Comparison of ENCODE assay signal across 13 cellular contexts in genomic region chr4:56650259-56651070, GRCh38. TPM values are rescaled to one million over a fixed set of nuclear protein-coding genes. Genes with fewer than 3 reads are reported as not detected.
DNase-seq lines count a peak whose midpoint lies in the region; ATAC-seq and TF ChIP-seq lines count a peak whose summit lies in the region.
"Had no signal": no experiment of that assay in that cellular context is flagged by ENCODE, and none has a peak within 500 bp of the region (broad histone marks: within the 10 kb centered on the region; RNA-seq: fewer than 3 reads in every experiment).

No MANE protein-coding gene starts in this region.

- H3K27me3 Mint-ChIP-seq in T-helper 1 cell treated with Interleukin-12 subunit alpha and Interleukin-12 subunit beta and Interleukin-4 antibody, amounts not matched to agents 30 μg/mL and 1 μg/mL, for 36 hours (ENCODE audit: low read depth): no peaks in the 10 kb centered on the region
- peaks cover 8% of the 10 kb centered on the region for H3K27me3 Mint-ChIP-seq in activated T-helper 2 cell treated with anti-CD3 and anti-CD28 coated beads, Interferon-gamma antibody, Interleukin-2, Interleukin-4, amounts not matched to agents 10 μg/mL and 5 μg/mL and 100 μg/mL, durations not matched to agents 14 hours and 24 hours and 36 hours (ENCODE audit: low read depth)
- H3K27me3 Mint-ChIP-seq in naive B cell: peaks cover 0 to 10% (median 9%) of the 10 kb centered on the region in 3 donors

- no peak for TF ChIP-seq RAD21 in HCT116 (IDR thresholded peaks at IDR 0.05; ENCODE audit: low read depth)

- POLR2A ChIA-PET in HCT116 (lab: Charles Lee): interaction anchor here (2.0 kb wide), 1 partner anchor 10 kb away, joined by 6 read pairs; no protein-coding TSS in a partner anchor

- peaks cover 48% of the 10 kb centered on the region for H3K36me3 Mint-ChIP-seq in T-helper 1 cell treated with Interleukin-12 subunit alpha and Interleukin-12 subunit beta and Interleukin-4 antibody, amounts not matched to agents 30 μg/mL and 1 μg/mL, for 36 hours (ENCODE audit: low read depth)
- H3K36me3 Mint-ChIP-seq in activated T-helper 2 cell treated with anti-CD3 and anti-CD28 coated beads, Interferon-gamma antibody, Interleukin-2, Interleukin-4, amounts not matched to agents 10 μg/mL and 5 μg/mL and 100 μg/mL, durations not matched to agents 14 hours and 24 hours and 36 hours (ENCODE audit: low read depth): peaks cover 58% of the 10 kb centered on the region
- peaks cover 0 to 8% of the 10 kb centered on the region in 2 donors for H3K36me3 Mint-ChIP-seq in naive B cell

- no peak overlapping the region for H2AFZ ChIP-seq in HCT116 (ENCODE audit: low read depth, low read length, poor library complexity, severe bottlenecking)

- H3K4me1 ChIP-seq in HCT116 (ENCODE audit: control insufficient read depth in 1 of 2, insufficient read depth in 2 of 2, low read length in 2 of 2) (peaks cover 0 to 11% of the 10 kb centered on the region in 2 experiments; a peak in 1 of 4 replicates), tibial artery (peaks cover 0 to 16% (median 8%) of the 10 kb centered on the region in 4 donors)
- H3K4me1 ChIP-seq: A549 had no signal

- H3K79me2 ChIP-seq in HCT116 (ENCODE audit: insufficient read depth, low read length): no peaks in the 10 kb centered on the region

- H3K27me3 ChIP-seq in HCT116 (ENCODE audit: insufficient read depth, low read length): no peaks in the 10 kb centered on the region
- no peaks in the 10 kb centered on the region for H3K27me3 ChIP-seq in MG63
- H3K27me3 ChIP-seq in tibial artery: peaks cover 0 to 7% of the 10 kb centered on the region in 2 donors

- H3K9me3 Mint-ChIP-seq in T-helper 1 cell treated with Interleukin-12 subunit alpha and Interleukin-12 subunit beta and Interleukin-4 antibody, amounts not matched to agents 30 μg/mL and 1 μg/mL, for 36 hours: peaks cover 13% of the 10 kb centered on the region
- H3K9me3 Mint-ChIP-seq in activated T-helper 2 cell treated with anti-CD3 and anti-CD28 coated beads, Interferon-gamma antibody, Interleukin-2, Interleukin-4, amounts not matched to agents 10 μg/mL and 5 μg/mL and 100 μg/mL, durations not matched to agents 14 hours and 24 hours and 36 hours: peaks cover 13% of the 10 kb centered on the region
- peaks cover 0 to 9% (median 5%) of the 10 kb centered on the region in 7 donors for H3K9me3 Mint-ChIP-seq in naive B cell

- H3K4me3 Mint-ChIP-seq in T-helper 1 cell treated with Interleukin-12 subunit alpha and Interleukin-12 subunit beta and Interleukin-4 antibody, amounts not matched to agents 30 μg/mL and 1 μg/mL, for 36 hours: peak overlapping the region; percentile 40
- no peak overlapping the region for H3K4me3 Mint-ChIP-seq in activated T-helper 2 cell treated with anti-CD3 and anti-CD28 coated beads, Interferon-gamma antibody, Interleukin-2, Interleukin-4, amounts not matched to agents 10 μg/mL and 5 μg/mL and 100 μg/mL, durations not matched to agents 14 hours and 24 hours and 36 hours (ENCODE audit: low read depth)
- H3K4me3 Mint-ChIP-seq in naive B cell: peak overlapping the region in 6 of 8 donors; percentile 41 to 75 (median 70)

- ATAC-seq in HCT116 (peak; percentile 78), naive B cell (ENCODE audit: low read depth in 2 of 2) (peak in 1 of 2 donors; percentile 10)
- ATAC-seq: A549 had no signal

- RAD21 ChIA-PET in HCT116 (lab: Charles Lee; ENCODE audit: low non-redundant PET in 1 of 2, low total read pairs in 2 of 2, uncharacterized antibody in 2 of 2, unreplicated experiment in 2 of 2): interaction anchor here in 1 of 2 experiments (1.0 kb wide), 1 partner anchor 9 kb away, joined by 3 read pairs; no protein-coding TSS in a partner anchor

- intact Hi-C loops in HCT116 (cut with micrococcal nuclease) (no loop called here), tibial artery (cut with DNase I; ENCODE audit: low total_unique reads) (no loop called here)
- intact Hi-C loops in activated T-helper 2 cell treated with anti-CD3 and anti-CD28 coated beads, Interferon-gamma antibody, Interleukin-2, Interleukin-4, amounts not matched to agents 10 μg/mL and 5 μg/mL and 100 μg/mL, durations not matched to agents 14 hours and 24 hours and 36 hours (cut with micrococcal nuclease): loop anchor here (1.0 to 10.0 kb wide), 6 partner anchors 9 to 324 kb away; partner anchors contain the start of genes HOPX, NOA1, POLR2B and SRP72

- H4K20me1 ChIP-seq in HCT116 (ENCODE audit: insufficient read depth): no peaks in the 10 kb centered on the region

- H3K4me2 ChIP-seq in HCT116 (ENCODE audit: low read length): no peak overlapping the region
- H3K4me2 ChIP-seq: A549 had no signal

- no peak overlapping the region for H3K27ac ChIP-seq in HCT116 (ENCODE audit: low read depth, low read length)
- no peak overlapping the region for H3K27ac ChIP-seq in tibial artery
- H3K27ac ChIP-seq: A549, epithelial cell of prostate, thoracic aorta had no signal

- peak overlapping the region; percentile 83 for H3K27ac Mint-ChIP-seq in T-helper 1 cell treated with Interleukin-12 subunit alpha and Interleukin-12 subunit beta and Interleukin-4 antibody, amounts not matched to agents 30 μg/mL and 1 μg/mL, for 36 hours
- peak overlapping the region; percentile 53 for H3K27ac Mint-ChIP-seq in activated T-helper 2 cell treated with anti-CD3 and anti-CD28 coated beads, Interferon-gamma antibody, Interleukin-2, Interleukin-4, amounts not matched to agents 10 μg/mL and 5 μg/mL and 100 μg/mL, durations not matched to agents 14 hours and 24 hours and 36 hours
- H3K27ac Mint-ChIP-seq in naive B cell: peak overlapping the region; percentile 70 to 91 (median 81)

- H3K9me2 ChIP-seq in HCT116 (ENCODE audit: insufficient read depth): no peaks in the 10 kb centered on the region

- CTCF ChIA-PET in HCT116 (lab: Charles Lee): interaction anchor here (3.1 kb wide), 1 partner anchor 10 kb away, joined by 17 read pairs; no protein-coding TSS in a partner anchor

- H3K4me3 ChIP-seq in HCT116 (replicated peaks in 1 of 2; ENCODE audit: low read depth in 1 of 2, low read length in 2 of 2): no peak overlapping the region
- no peak overlapping the region for H3K4me3 ChIP-seq in MG63
- no peak overlapping the region for H3K4me3 ChIP-seq in tibial artery
- H3K4me3 ChIP-seq: A549, skin epidermis, thoracic aorta had no signal

- TF ChIP-seq POLR2A in HCT116 (IDR thresholded peaks at IDR 0.05; ENCODE audit: borderline replicate concordance, extremely low read depth, insufficient read depth, insufficient read length): no peak

- BruUV-seq in HCT116 (replicated peaks; lab: Mats Ljungman, UMichigan): no TSS peak

- TF ChIP-seq CTCF in HCT116 (IDR thresholded peaks at IDR 0.05 in 2 of 3, conservative IDR thresholded peaks at IDR 0.05 in 1 of 3; ENCODE audit: borderline replicate concordance in 1 of 3, insufficient read depth in 1 of 3, low read depth in 2 of 3, low read length in 2 of 3): peak; percentile 3 to 15 (median 10); a peak in 1 of 6 replicates
- no peak for TF ChIP-seq CTCF in tibial artery (IDR thresholded peaks at IDR 0.05)

- H3K4me1 Mint-ChIP-seq in T-helper 1 cell treated with Interleukin-12 subunit alpha and Interleukin-12 subunit beta and Interleukin-4 antibody, amounts not matched to agents 30 μg/mL and 1 μg/mL, for 36 hours (ENCODE audit: low read depth): peaks cover 72% of the 10 kb centered on the region
- H3K4me1 Mint-ChIP-seq in activated T-helper 2 cell treated with anti-CD3 and anti-CD28 coated beads, Interferon-gamma antibody, Interleukin-2, Interleukin-4, amounts not matched to agents 10 μg/mL and 5 μg/mL and 100 μg/mL, durations not matched to agents 14 hours and 24 hours and 36 hours (ENCODE audit: low read depth): peaks cover 68% of the 10 kb centered on the region
- peaks cover 43 to 54% (median 49%) of the 10 kb centered on the region in 3 donors for H3K4me1 Mint-ChIP-seq in naive B cell

- no peak for DNase-seq in T-helper 1 cell
- DNase-seq in HCT116 (ENCODE audit: low read depth, low spot score): no peak
- DNase-seq in activated T-helper 2 cell treated with anti-CD3 and anti-CD28 coated beads, Interferon-gamma antibody, Interleukin-2, Interleukin-4, amounts not matched to agents 10 μg/mL and 5 μg/mL and 100 μg/mL, durations not matched to agents 14 hours and 24 hours and 36 hours (ENCODE audit: low spot score): no peak
- no peak for DNase-seq in naive B cell
- no peak for DNase-seq in MG63
- DNase-seq in tibial artery: no peak
- DNase-seq in LoVo (ENCODE audit: low spot score): no peak
- DNase-seq: NCI-H1105 had no signal

- H3K9me3 ChIP-seq in HCT116 (ENCODE audit: control insufficient read depth in 1 of 2, insufficient read depth in 1 of 2, low read depth in 1 of 2, low read length in 2 of 2): peaks cover 0 to 4% of the 10 kb centered on the region in 2 experiments; a peak in 1 of 4 replicates
- no peaks in the 10 kb centered on the region for H3K9me3 ChIP-seq in MG63
- H3K9me3 ChIP-seq in tibial artery: peaks cover 0 to 7% (median 0%) of the 10 kb centered on the region in 3 donors
- H3K9me3 ChIP-seq: A549 had no signal

- H3K36me3 ChIP-seq in HCT116 (ENCODE audit: control insufficient read depth in 1 of 2, insufficient read depth in 2 of 2, low read length in 2 of 2) (no peaks in the 10 kb centered on the region), MG63 (no peaks in the 10 kb centered on the region), tibial artery (no peaks in the 10 kb centered on the region)
- H3K36me3 ChIP-seq: thoracic aorta had no signal

- H3K9ac ChIP-seq in HCT116 (ENCODE audit: low read length): no peak overlapping the region

TF ChIP-seq in HCT116, 20 proteins besides CTCF, POLR2A, EP300 and RAD21 (continues in another document):
- TF ChIP-seq EZH2phosphoT487 (IDR thresholded peaks at IDR 0.05; ENCODE audit: borderline replicate concordance) (no peak), POLR2AphosphoS5 (IDR thresholded peaks at IDR 0.05; ENCODE audit: low read depth, low read length) (no peak), YY1 (IDR thresholded peaks at IDR 0.05; ENCODE audit: extremely low read depth, insufficient replicate concordance, low read depth, low read length) (no peak)

RNA-seq across cellular contexts. Expression of gene HOPX, which starts 30.6 kb away (rescaled TPM):
- 0.42 TPM for total RNA-seq in HCT116 (2021; ENCODE audit: unreplicated experiment)
- polyA plus RNA-seq in HCT116 (2012): not detected in 2 replicates
- total RNA-seq in activated T-helper 2 cell treated with anti-CD3 and anti-CD28 coated beads, Interferon-gamma antibody, Interleukin-2, Interleukin-4, amounts not matched to agents 10 μg/mL and 5 μg/mL and 100 μg/mL, durations not matched to agents 14 hours and 24 hours and 36 hours: 58.8 and 60.2 TPM in 2 replicates
- polyA plus RNA-seq in naive B cell (ENCODE audit: low read depth in 6 of 6): 100 to 1,000 TPM in 1 of 6 donors, 10 to 100 TPM in 4, 1 to 10 TPM in 1; 9.4 to 139 (median 27.3) TPM
- 0.79 TPM in 1 of 2 replicates, not detected in the other for total RNA-seq in MG63 (2014; rRNA removed; shearing (Covaris generic); ENCODE audit: low replicate concordance)
- polyA plus RNA-seq: A549 had no signal

Comparison
In these comparisons a context has a peak if more than half of its experiments do, and no peak if none do; other contexts are left out.
1. CTCF ChIP-seq: peak in HCT116 (3 of 3); none in tibial artery (0 of 2).
2. RNA of gene HOPX, which starts 30.6 kb away (total RNA-seq): 58.8 to 60.2 TPM in activated T-helper 2 cell treated with anti-CD3 and anti-CD28 coated beads, Interferon-gamma antibody, Interleukin-2, Interleukin-4, amounts not matched to agents 10 μg/mL and 5 μg/mL and 100 μg/mL, durations not matched to agents 14 hours and 24 hours and 36 hours; 0.79 TPM in MG63 and 0.42 TPM in HCT116 (single experiment); every median in the first group is over 10 times any median in the second.
3. Peak in every context shown above with its lines, with median percentiles within 50 percentile points of each other: H3K27ac Mint-ChIP-seq.